9 cellular contexts compared by ENCODE assay signal in genomic region chr11:121059605-121060004, GRCh38. TPM values are rescaled to one million over a fixed set of nuclear protein-coding genes. Genes with fewer than 3 reads are reported as not detected.
A peak's percentile ranks its signal among the peaks of the same experiment; 100 is the strongest.
DNase-seq lines count a peak whose midpoint lies in the region; ATAC-seq lines count a peak whose summit lies in the region.
"Had no signal": no experiment of that assay in that cellular context is flagged by ENCODE, and none has a peak within 500 bp of the region (broad histone marks: within the 10 kb centered on the region; RNA-seq: fewer than 3 reads in every experiment).

No MANE protein-coding gene starts in this region.

- ATAC-seq in GM18907 (IDR thresholded peaks at IDR 0.05; ENCODE audit: unreplicated experiment) (peak; percentile 96), GM21723 (IDR thresholded peaks at IDR 0.05; ENCODE audit: unreplicated experiment) (peak; percentile 97), HG03354 (IDR thresholded peaks at IDR 0.05; ENCODE audit: poor library complexity, severe bottlenecking, unreplicated experiment) (peak; percentile 100)
- no peak for ATAC-seq in activated CD4-positive, alpha-beta T cell treated with anti-CD3 and anti-CD28 coated beads for 36 hours

- intact Hi-C loops in activated CD4-positive, alpha-beta T cell treated with anti-CD3 and anti-CD28 coated beads for 36 hours (cut with DNase I, micrococcal nuclease) = no loop called here

- POLR2A ChIA-PET in activated CD4-positive, alpha-beta T cell treated with anti-CD3 and anti-CD28 coated beads for 36 hours (lab: Charles Lee) = no interaction called here

- H3K27me3 Mint-ChIP-seq in immature natural killer cell (ENCODE audit: low read depth in 3 of 3) = no peaks in the 10 kb centered on the region
- no peaks in the 10 kb centered on the region for H3K27me3 Mint-ChIP-seq in activated CD4-positive, alpha-beta T cell treated with anti-CD3 and anti-CD28 coated beads for 36 hours

- H3K27ac Mint-ChIP-seq in immature natural killer cell = peak overlapping the region in 4 of 6 donors; percentile 7 to 39 (median 36)
- no peak overlapping the region for H3K27ac Mint-ChIP-seq in activated CD4-positive, alpha-beta T cell treated with anti-CD3 and anti-CD28 coated beads for 36 hours
- H3K27ac Mint-ChIP-seq: activated T-helper 1 cell treated with anti-CD3 and anti-CD28 coated beads, Interleukin-12 subunit alpha, Interleukin-12 subunit beta, Interleukin-2, Interleukin-4 antibody, amounts not matched to agents 30 ng/mL and 10 ng/mL and 1 ng/mL, durations not matched to agents 14 hours and 24 hours and 36 hours had no signal

- DNase-seq in immature natural killer cell (peak; percentile 1 to 22 (median 7)), SHP77 treated with DMSO at 0.1 percent for 48 hours (lab: John Stamatoyannopoulos, UW) (no peak), NCI-H128 (lab: John Stamatoyannopoulos, UW; ENCODE audit: unreplicated experiment) (no peak)
- no peak for DNase-seq in activated CD4-positive, alpha-beta T cell treated with anti-CD3 and anti-CD28 coated beads for 36 hours

- peaks cover 0 to 10% of the 10 kb centered on the region in 2 donors for H3K4me1 Mint-ChIP-seq in immature natural killer cell
- no peaks in the 10 kb centered on the region for H3K4me1 Mint-ChIP-seq in activated CD4-positive, alpha-beta T cell treated with anti-CD3 and anti-CD28 coated beads for 36 hours
- H3K4me1 Mint-ChIP-seq: neural crest cell had no signal

- H3K4me3 Mint-ChIP-seq in immature natural killer cell = peak overlapping the region in 1 of 5 donors; percentile 48
- H3K4me3 Mint-ChIP-seq in activated CD4-positive, alpha-beta T cell treated with anti-CD3 and anti-CD28 coated beads for 36 hours = no peak overlapping the region
- H3K4me3 Mint-ChIP-seq: activated T-helper 1 cell treated with anti-CD3 and anti-CD28 coated beads, Interleukin-12 subunit alpha, Interleukin-12 subunit beta, Interleukin-2, Interleukin-4 antibody, amounts not matched to agents 30 ng/mL and 10 ng/mL and 1 ng/mL, durations not matched to agents 14 hours and 24 hours and 36 hours; neural crest cell had no signal

- peaks cover 29 to 56% (median 31%) of the 10 kb centered on the region in 3 donors for H3K36me3 Mint-ChIP-seq in immature natural killer cell
- peaks cover 25% of the 10 kb centered on the region for H3K36me3 Mint-ChIP-seq in activated CD4-positive, alpha-beta T cell treated with anti-CD3 and anti-CD28 coated beads for 36 hours (ENCODE audit: low read depth)

- CTCF ChIA-PET in activated CD4-positive, alpha-beta T cell treated with anti-CD3 and anti-CD28 coated beads for 36 hours (lab: Charles Lee) = interaction anchor here (0.7 kb wide), 1 partner anchor 1246 kb away, joined by 3 read pairs; no protein-coding TSS in a partner anchor

- H3K9me3 Mint-ChIP-seq in immature natural killer cell = no peaks in the 10 kb centered on the region
- no peaks in the 10 kb centered on the region for H3K9me3 Mint-ChIP-seq in activated CD4-positive, alpha-beta T cell treated with anti-CD3 and anti-CD28 coated beads for 36 hours (ENCODE audit: low read depth)
- H3K9me3 Mint-ChIP-seq: activated T-helper 1 cell treated with anti-CD3 and anti-CD28 coated beads, Interleukin-12 subunit alpha, Interleukin-12 subunit beta, Interleukin-2, Interleukin-4 antibody, amounts not matched to agents 30 ng/mL and 10 ng/mL and 1 ng/mL, durations not matched to agents 14 hours and 24 hours and 36 hours; neural crest cell had no signal

RNA-seq across cellular contexts. Expression of gene TBCEL, which starts 35.7 kb away (rescaled TPM):
- 1 to 10 TPM; 3.9 to 6.6 (median 5.5) TPM for polyA plus RNA-seq in immature natural killer cell
- 1 to 10 TPM; 7.7 to 8.2 TPM for total RNA-seq in activated CD4-positive, alpha-beta T cell treated with anti-CD3 and anti-CD28 coated beads for 36 hours

RNA-seq across cellular contexts. Expression of gene TECTA, which starts 41.4 kb away (rescaled TPM):
- polyA plus RNA-seq in immature natural killer cell = under 1 TPM in 2 of 3 donors, not detected in 1; 0.03 to 0.26 TPM
- under 1 TPM; 0.21 to 0.37 TPM for total RNA-seq in activated CD4-positive, alpha-beta T cell treated with anti-CD3 and anti-CD28 coated beads for 36 hours

Comparison
In these comparisons a context has a peak if more than half of its experiments do, and no peak if none do; other contexts are left out.
1. DNase-seq: peak in immature natural killer cell (3 of 3); none in SHP77 treated with DMSO at 0.1 percent for 48 hours (single experiment), activated CD4-positive, alpha-beta T cell treated with anti-CD3 and anti-CD28 coated beads for 36 hours (single experiment) and NCI-H128 (single experiment).